ENCODE assay signal across 9 cellular contexts in the genomic region with DNA sequence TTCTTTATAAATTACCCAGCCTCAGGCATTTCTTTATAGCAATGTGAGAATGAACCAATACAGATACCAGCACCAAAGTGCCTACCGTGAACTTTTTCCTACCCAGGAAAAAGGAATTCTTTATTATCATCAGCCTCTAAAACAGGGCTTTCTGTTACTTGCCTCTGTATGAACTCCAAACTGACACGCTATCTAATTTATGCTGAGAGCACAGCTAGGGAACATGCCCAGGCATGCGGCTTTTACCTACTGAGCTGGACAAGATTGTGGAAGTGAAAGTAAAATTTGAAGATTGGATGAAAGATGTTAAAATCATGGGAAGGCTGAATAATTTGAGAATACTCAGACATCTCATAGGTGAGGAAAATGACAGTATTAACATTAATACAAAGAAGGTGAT. TPM values are rescaled to one million over a fixed set of nuclear protein-coding genes. Genes with fewer than 3 reads are reported as not detected.
DNase-seq lines count a peak whose midpoint lies in the region; ATAC-seq, FAIRE-seq and TF ChIP-seq lines count a peak whose summit lies in the region.
"Had no signal": no experiment of that assay in that cellular context is flagged by ENCODE, and none has a peak within 500 bp of the region (broad histone marks: within the 10 kb centered on the region; RNA-seq: fewer than 3 reads in every experiment).

No MANE protein-coding gene starts in this region.

- peaks cover 7% of the 10 kb centered on the region; the same call in 1 of the 3 replicates for H3K9me3 ChIP-seq in A549
- H3K9me3 ChIP-seq in HEK293 (ENCODE audit: control insufficient read depth, insufficient read depth, low read depth, low read length) = no peaks in the 10 kb centered on the region
- H3K9me3 ChIP-seq in SK-N-SH = no peaks in the 10 kb centered on the region

- no peaks in the 10 kb centered on the region for H3F3A ChIP-seq in SK-N-SH (replicated peaks; ENCODE audit: insufficient read depth)

- H3K4me2 ChIP-seq in A549 (no peak overlapping the region), SK-N-SH (no peak overlapping the region)

- DNase-seq in A549 (ENCODE audit: low read depth in 1 of 2, low spot score in 1 of 2) (no peak), SK-N-SH (no peak), foreskin fibroblast (peak; percentile 20 to 52), NCI-H774 (lab: John Stamatoyannopoulos, UW) (no peak), GM12892 (ENCODE audit: insufficient read length) (no peak)
- DNase-seq: activated CD8-positive, alpha-beta memory T cell treated with anti-CD3 and anti-CD28 coated beads for 24 hours had no signal

- ATAC-seq in A549 (no peak), GM21723 (IDR thresholded peaks at IDR 0.05; ENCODE audit: unreplicated experiment) (no peak), HG03565 (IDR thresholded peaks at IDR 0.05; ENCODE audit: unreplicated experiment) (no peak)

- H3K27me3 ChIP-seq in SK-N-SH (ENCODE audit: insufficient read depth) = no peaks in the 10 kb centered on the region

- peak overlapping the region; percentile 9 to 52; a peak in 4 of 6 replicates for H3K27ac ChIP-seq in A549
- peak overlapping the region; percentile 29; the same call in 1 of the 2 replicates for H3K27ac ChIP-seq in HEK293 (ENCODE audit: extremely low read depth, low read depth, low read length)
- H3K27ac ChIP-seq in SK-N-SH (ENCODE audit: low read depth in 2 of 2, low read length in 1 of 2) = peak overlapping the region in 1 of 2 experiments; percentile 14; a peak in 2 of 4 replicates

- no peak overlapping the region for H3K9ac ChIP-seq in SK-N-SH

- 0 out of 2 replicates have a peak overlapping the region, but pooled peaks have one; percentile 55 for H2AFZ ChIP-seq in SK-N-SH (ENCODE audit: low read depth)

- H3K4me3 ChIP-seq in A549 = no peak overlapping the region
- H3K4me3 ChIP-seq in HEK293 (ENCODE audit: low read depth, low read length) = no peak overlapping the region
- H3K4me3 ChIP-seq in SK-N-SH (ENCODE audit: low read depth in 2 of 2, low read length in 1 of 2) = no peak overlapping the region
- no peak overlapping the region for H3K4me3 ChIP-seq in foreskin fibroblast (ENCODE audit: low read depth in 1 of 2, low read length in 2 of 2)

- no peaks in the 10 kb centered on the region for H3K79me2 ChIP-seq in SK-N-SH (ENCODE audit: insufficient read depth)

- TF ChIP-seq EP300 in A549 (IDR thresholded peaks at IDR 0.05) (no peak), SK-N-SH (IDR thresholded peaks at IDR 0.05; ENCODE audit: borderline replicate concordance in 1 of 2, low read depth in 1 of 2, low read length in 1 of 2) (no peak)

- H4K20me1 ChIP-seq in SK-N-SH (ENCODE audit: insufficient read depth) = no peaks in the 10 kb centered on the region

- POLR2A ChIA-PET in A549 (lab: Yijun Ruan, JAX) = no interaction called here
- POLR2A ChIA-PET in HEK293 (lab: Yijun Ruan, JAX) = no interaction called here
- POLR2A ChIA-PET in SK-N-SH (lab: Yijun Ruan, JAX) = no interaction called here

- no peaks in the 10 kb centered on the region for H3K9me2 ChIP-seq in SK-N-SH

- TF ChIP-seq POLR2A in A549 (IDR thresholded peaks at IDR 0.05; ENCODE audit: low read length) (no peak), GM12892 (IDR thresholded peaks at IDR 0.05; ENCODE audit: low read depth, low read length) (no peak)

- no peak for FAIRE-seq in A549 (lab: Jason Lieb, UNC)
- FAIRE-seq in GM12892 (lab: Jason Lieb, UNC) = no peak

- H3K36me3 ChIP-seq in HEK293 (ENCODE audit: control insufficient read depth in 2 of 2, insufficient read depth in 1 of 2, low read length in 2 of 2) (no peaks in the 10 kb centered on the region), SK-N-SH (replicated peaks in 1 of 2; ENCODE audit: control insufficient read depth in 1 of 2, insufficient read depth in 2 of 2, low read length in 1 of 2) (no peaks in the 10 kb centered on the region)

- 85% methylated on average over 3 of the region's 3 CpGs for WGBS in A549 (ENCODE audit: missing lambda C conversion rate)
- 94% methylated on average over 3 of the region's 3 CpGs for WGBS in SK-N-SH (ENCODE audit: low lambda C conversion rate)

- TF ChIP-seq CTCF in A549 (IDR thresholded peaks at IDR 0.05) = no peak
- TF ChIP-seq CTCF in HEK293 (tag by site-specific recombination; IDR thresholded peaks at IDR 0.05) = no peak
- no peak for TF ChIP-seq CTCF in SK-N-SH (IDR thresholded peaks at IDR 0.05)
- no peak for TF ChIP-seq CTCF in foreskin fibroblast (IDR thresholded peaks at IDR 0.05; ENCODE audit: low read depth, low read length)

- CTCF ChIA-PET in A549 (lab: Yijun Ruan, JAX) (no interaction called here), HEK293 (lab: Yijun Ruan, JAX) (interaction anchor here (0.6 kb wide), 1 partner anchor 117 kb away, joined by 3 read pairs; no protein-coding TSS in a partner anchor), SK-N-SH (lab: Yijun Ruan, JAX) (no interaction called here)

- peaks cover 7% of the 10 kb centered on the region; the same call in 2 of the 3 replicates for H3K4me1 ChIP-seq in A549
- no peaks in the 10 kb centered on the region for H3K4me1 ChIP-seq in HEK293 (ENCODE audit: control insufficient read depth, insufficient read depth, low read length)
- no peaks in the 10 kb centered on the region for H3K4me1 ChIP-seq in SK-N-SH (ENCODE audit: control insufficient read depth in 1 of 2, insufficient read depth in 2 of 2, low read depth in 1 of 2, low read length in 1 of 2)

- no peak for TF ChIP-seq RAD21 in A549 (conservative IDR thresholded peaks at IDR 0.05 in 1 of 2, IDR thresholded peaks at IDR 0.05 in 1 of 2)
- no peak for TF ChIP-seq RAD21 in SK-N-SH (IDR thresholded peaks at IDR 0.05; ENCODE audit: low read length)

TF ChIP-seq in A549, 52 proteins besides CTCF, POLR2A, EP300 and RAD21:
- TF ChIP-seq FOXS1 (CRISPR knock-in tag; IDR thresholded peaks at IDR 0.05) = no peak
- TF ChIP-seq JUN (IDR thresholded peaks at IDR 0.05) = no peak
- TF ChIP-seq, protein P1, sequence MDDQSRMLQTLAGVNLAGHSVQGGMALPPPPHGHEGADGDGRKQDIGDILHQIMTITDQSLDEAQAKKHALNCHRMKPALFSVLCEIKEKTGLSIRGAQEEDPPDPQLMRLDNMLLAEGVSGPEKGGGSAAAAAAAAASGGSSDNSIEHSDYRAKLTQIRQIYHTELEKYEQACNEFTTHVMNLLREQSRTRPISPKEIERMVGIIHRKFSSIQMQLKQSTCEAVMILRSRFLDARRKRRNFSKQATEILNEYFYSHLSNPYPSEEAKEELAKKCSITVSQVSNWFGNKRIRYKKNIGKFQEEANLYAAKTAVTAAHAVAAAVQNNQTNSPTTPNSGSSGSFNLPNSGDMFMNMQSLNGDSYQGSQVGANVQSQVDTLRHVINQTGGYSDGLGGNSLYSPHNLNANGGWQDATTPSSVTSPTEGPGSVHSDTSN (IDR thresholded peaks at IDR 0.05) = no peak
- no peak for TF ChIP-seq NPAS2 (CRISPR knock-in tag; IDR thresholded peaks at IDR 0.05; ENCODE audit: borderline replicate concordance)
- no peak for TF ChIP-seq POLR2AphosphoS2 (conservative IDR thresholded peaks at IDR 0.05; ENCODE audit: low read length)

TF ChIP-seq in HEK293, 187 proteins besides CTCF, POLR2A, EP300 and RAD21 (continues in another document):
- TF ChIP-seq KLF1 (tag by site-specific recombination; IDR thresholded peaks at IDR 0.05) = no peak
- TF ChIP-seq, protein P2, sequence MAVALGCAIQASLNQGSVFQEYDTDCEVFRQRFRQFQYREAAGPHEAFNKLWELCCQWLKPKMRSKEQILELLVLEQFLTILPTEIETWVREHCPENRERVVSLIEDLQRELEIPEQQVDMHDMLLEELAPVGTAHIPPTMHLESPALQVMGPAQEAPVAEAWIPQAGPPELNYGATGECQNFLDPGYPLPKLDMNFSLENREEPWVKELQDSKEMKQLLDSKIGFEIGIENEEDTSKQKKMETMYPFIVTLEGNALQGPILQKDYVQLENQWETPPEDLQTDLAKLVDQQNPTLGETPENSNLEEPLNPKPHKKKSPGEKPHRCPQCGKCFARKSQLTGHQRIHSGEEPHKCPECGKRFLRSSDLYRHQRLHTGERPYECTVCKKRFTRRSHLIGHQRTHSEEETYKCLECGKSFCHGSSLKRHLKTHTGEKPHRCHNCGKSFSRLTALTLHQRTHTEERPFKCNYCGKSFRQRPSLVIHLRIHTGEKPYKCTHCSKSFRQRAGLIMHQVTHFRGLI (tag by site-specific recombination; IDR thresholded peaks at IDR 0.05) = no peak
- no peak for TF ChIP-seq WT1 (tag by site-specific recombination; IDR thresholded peaks at IDR 0.05)
- no peak for TF ChIP-seq ZNF184 (tag by site-specific recombination; IDR thresholded peaks at IDR 0.05)
- no peak for TF ChIP-seq ZNF555 (tag by site-specific recombination; conservative IDR thresholded peaks at IDR 0.05)
- TF ChIP-seq BCL11A (tag by site-specific recombination; IDR thresholded peaks at IDR 0.05; ENCODE audit: low read depth) = no peak
- TF ChIP-seq ZFP37 (tag by site-specific recombination; IDR thresholded peaks at IDR 0.05) = no peak

TF ChIP-seq in SK-N-SH, 30 proteins besides CTCF, POLR2A, EP300 and RAD21:
- TF ChIP-seq, protein P3, sequence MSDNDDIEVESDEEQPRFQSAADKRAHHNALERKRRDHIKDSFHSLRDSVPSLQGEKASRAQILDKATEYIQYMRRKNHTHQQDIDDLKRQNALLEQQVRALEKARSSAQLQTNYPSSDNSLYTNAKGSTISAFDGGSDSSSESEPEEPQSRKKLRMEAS (IDR thresholded peaks at IDR 0.05; ENCODE audit: low read depth) = peak; percentile 45; the same call in 1 of the 2 replicates
- TF ChIP-seq GATA2 (CRISPR knock-in tag; IDR thresholded peaks at IDR 0.05) = no peak

RNA-seq across cellular contexts. Expression of a gene that starts 24.4 kb away (rescaled TPM):
- polyA plus RNA-seq in A549 (2011; rRNA removed) (6.2 and 6.9 TPM in 2 replicates), A549 (2017; fragmentation: RNase III; extraction: RNeasy Plus Mini Kit Qiagen cat#74134 plus additional on column Dnase treatment) (7.6 to 9.4 TPM (median 8.7 TPM) in 3 replicates), SK-N-SH (2012; rRNA removed) (2.7 and 5.2 TPM in 2 replicates)
- 6.0 and 10.4 TPM in 2 replicates for polyA plus RNA-seq in A549 (2012; cell fraction: cytosol; rRNA removed)
- polyA plus RNA-seq in A549 (2012; cell fraction: nucleus; rRNA removed) = 17.4 and 20.0 TPM in 2 replicates
- polyA minus RNA-seq in A549 (2011; rRNA and poly(A)+ RNA removed) = 13.4 and 15.3 TPM in 2 replicates
- 2.6 and 3.4 TPM in 2 replicates for polyA plus RNA-seq in SK-N-SH (2012; cell fraction: cytosol; rRNA removed)
- polyA plus RNA-seq in SK-N-SH (2012; cell fraction: nucleus; rRNA removed) = 4.6 and 5.0 TPM in 2 replicates
- polyA plus RNA-seq in GM12892 (2012; ENCODE audit: missing spikeins) = 0.11 TPM

Comparison
In these comparisons a context has a peak if more than half of its experiments do, and no peak if none do; other contexts are left out.
1. DNase-seq: peak in foreskin fibroblast (2 of 2); none in A549 (0 of 2), SK-N-SH (single experiment), NCI-H774 (single experiment) and GM12892 (single experiment).